Comparison of ENCODE assay signal across 2 cellular contexts in genomic region chr1:165616987-165617546, GRCh38.
TF ChIP-seq lines count a peak whose summit lies in the region.

No MANE protein-coding gene starts in this region.

TF ChIP-seq in GM23338, 12 proteins besides CTCF, POLR2A, EP300 and RAD21 (continued from another document):
- TF ChIP-seq, protein P1, sequence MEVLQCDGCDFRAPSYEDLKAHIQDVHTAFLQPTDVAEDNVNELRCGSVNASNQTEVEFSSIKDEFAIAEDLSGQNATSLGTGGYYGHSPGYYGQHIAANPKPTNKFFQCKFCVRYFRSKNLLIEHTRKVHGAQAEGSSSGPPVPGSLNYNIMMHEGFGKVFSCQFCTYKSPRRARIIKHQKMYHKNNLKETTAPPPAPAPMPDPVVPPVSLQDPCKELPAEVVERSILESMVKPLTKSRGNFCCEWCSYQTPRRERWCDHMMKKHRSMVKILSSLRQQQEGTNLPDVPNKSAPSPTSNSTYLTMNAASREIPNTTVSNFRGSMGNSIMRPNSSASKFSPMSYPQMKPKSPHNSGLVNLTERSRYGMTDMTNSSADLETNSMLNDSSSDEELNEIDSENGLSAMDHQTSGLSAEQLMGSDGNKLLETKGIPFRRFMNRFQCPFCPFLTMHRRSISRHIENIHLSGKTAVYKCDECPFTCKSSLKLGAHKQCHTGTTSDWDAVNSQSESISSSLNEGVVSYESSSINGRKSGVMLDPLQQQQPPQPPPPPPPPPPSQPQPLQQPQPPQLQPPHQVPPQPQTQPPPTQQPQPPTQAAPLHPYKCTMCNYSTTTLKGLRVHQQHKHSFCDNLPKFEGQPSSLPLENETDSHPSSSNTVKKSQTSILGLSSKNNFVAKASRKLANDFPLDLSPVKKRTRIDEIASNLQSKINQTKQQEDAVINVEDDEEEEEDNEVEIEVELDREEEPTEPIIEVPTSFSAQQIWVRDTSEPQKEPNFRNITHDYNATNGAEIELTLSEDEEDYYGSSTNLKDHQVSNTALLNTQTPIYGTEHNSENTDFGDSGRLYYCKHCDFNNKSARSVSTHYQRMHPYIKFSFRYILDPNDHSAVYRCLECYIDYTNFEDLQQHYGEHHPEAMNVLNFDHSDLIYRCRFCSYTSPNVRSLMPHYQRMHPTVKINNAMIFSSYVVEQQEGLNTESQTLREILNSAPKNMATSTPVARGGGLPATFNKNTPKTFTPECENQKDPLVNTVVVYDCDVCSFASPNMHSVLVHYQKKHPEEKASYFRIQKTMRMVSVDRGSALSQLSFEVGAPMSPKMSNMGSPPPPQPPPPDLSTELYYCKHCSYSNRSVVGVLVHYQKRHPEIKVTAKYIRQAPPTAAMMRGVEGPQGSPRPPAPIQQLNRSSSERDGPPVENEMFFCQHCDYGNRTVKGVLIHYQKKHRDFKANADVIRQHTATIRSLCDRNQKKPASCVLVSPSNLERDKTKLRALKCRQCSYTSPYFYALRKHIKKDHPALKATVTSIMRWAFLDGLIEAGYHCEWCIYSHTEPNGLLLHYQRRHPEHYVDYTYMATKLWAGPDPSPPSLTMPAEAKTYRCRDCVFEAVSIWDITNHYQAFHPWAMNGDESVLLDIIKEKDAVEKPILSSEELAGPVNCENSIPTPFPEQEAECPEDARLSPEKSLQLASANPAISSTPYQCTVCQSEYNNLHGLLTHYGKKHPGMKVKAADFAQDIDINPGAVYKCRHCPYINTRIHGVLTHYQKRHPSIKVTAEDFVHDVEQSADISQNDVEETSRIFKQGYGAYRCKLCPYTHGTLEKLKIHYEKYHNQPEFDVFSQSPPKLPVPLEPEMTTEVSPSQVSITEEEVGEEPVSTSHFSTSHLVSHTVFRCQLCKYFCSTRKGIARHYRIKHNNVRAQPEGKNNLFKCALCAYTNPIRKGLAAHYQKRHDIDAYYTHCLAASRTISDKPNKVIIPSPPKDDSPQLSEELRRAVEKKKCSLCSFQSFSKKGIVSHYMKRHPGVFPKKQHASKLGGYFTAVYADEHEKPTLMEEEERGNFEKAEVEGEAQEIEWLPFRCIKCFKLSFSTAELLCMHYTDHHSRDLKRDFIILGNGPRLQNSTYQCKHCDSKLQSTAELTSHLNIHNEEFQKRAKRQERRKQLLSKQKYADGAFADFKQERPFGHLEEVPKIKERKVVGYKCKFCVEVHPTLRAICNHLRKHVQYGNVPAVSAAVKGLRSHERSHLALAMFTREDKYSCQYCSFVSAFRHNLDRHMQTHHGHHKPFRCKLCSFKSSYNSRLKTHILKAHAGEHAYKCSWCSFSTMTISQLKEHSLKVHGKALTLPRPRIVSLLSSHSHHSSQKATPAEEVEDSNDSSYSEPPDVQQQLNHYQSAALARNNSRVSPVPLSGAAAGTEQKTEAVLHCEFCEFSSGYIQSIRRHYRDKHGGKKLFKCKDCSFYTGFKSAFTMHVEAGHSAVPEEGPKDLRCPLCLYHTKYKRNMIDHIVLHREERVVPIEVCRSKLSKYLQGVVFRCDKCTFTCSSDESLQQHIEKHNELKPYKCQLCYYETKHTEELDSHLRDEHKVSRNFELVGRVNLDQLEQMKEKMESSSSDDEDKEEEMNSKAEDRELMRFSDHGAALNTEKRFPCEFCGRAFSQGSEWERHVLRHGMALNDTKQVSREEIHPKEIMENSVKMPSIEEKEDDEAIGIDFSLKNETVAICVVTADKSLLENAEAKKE (CRISPR knock-in tag; IDR thresholded peaks at IDR 0.05) = no peak
- no peak for TF ChIP-seq STAT1 (IDR thresholded peaks at IDR 0.05; ENCODE audit: unreplicated experiment)
TF ChIP-seq in GM23338: peak in this region for 0.

TF ChIP-seq in WTC11, 78 proteins besides CTCF, POLR2A, EP300 and RAD21 (continued from another document):
- TF ChIP-seq HMGXB4 (CRISPR knock-in tag; IDR thresholded peaks at IDR 0.05) = no peak
